ENCODE assay signal across 8 cellular contexts in the genomic region with DNA sequence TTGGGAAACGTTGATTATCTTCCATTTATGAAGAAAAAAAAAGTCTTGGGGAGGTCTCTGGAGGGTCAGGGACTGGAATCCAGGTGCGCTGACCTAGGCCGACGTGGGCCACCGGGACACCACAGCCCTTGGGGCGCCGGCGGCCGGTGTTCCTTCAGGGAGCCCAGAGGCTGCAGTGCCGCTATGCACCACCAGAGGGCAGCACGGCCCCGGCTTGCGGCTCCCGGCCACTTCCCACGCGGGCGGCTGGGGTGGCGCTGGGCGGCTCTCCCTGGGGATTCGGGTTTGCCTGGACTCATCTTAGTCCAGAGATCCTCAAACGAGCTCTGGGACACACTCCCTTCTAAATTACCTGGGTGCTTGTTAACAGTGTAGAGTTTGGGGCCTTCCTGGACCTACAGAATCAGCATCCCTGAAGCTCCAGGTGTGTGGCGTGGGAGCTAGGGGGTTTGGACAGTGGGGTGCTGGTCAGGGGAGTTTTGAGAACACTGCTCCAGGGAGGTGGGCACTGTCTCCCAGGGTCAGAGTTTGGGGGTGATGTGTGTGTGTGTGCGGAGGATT. TPM values are rescaled to one million over a fixed set of nuclear protein-coding genes. Genes with fewer than 3 reads are reported as not detected.
DNase-seq lines count a peak whose midpoint lies in the region; ATAC-seq and TF ChIP-seq lines count a peak whose summit lies in the region.

No MANE protein-coding gene starts in this region.

- H2AK5ac ChIP-seq in neuronal stem cell (ENCODE audit: low read depth, low read length) = peak overlapping the region; percentile 5

- no peak overlapping the region for H2BK15ac ChIP-seq in neuronal stem cell (ENCODE audit: low read length)

- no peak overlapping the region for H2BK12ac ChIP-seq in neuronal stem cell (ENCODE audit: low read length)

- H3K4me2 ChIP-seq in HCT116 (ENCODE audit: low read length) = peak overlapping the region; percentile 67
- H3K4me2 ChIP-seq in neuronal stem cell (ENCODE audit: insufficient read depth, low read length, poor library complexity, severe bottlenecking) = peak overlapping the region; percentile 33

- H4K91ac ChIP-seq in neuronal stem cell (ENCODE audit: low read depth, low read length, poor library complexity) = no peak overlapping the region

- no peak overlapping the region for H3K9ac ChIP-seq in HCT116 (ENCODE audit: low read length)
- H3K9ac ChIP-seq in neuronal stem cell (ENCODE audit: low read depth, low read length, poor library complexity) = no peak overlapping the region

- no peak overlapping the region for H2BK120ac ChIP-seq in neuronal stem cell (ENCODE audit: low read depth, low read length)

- H3K4me1 ChIP-seq in HCT116 (ENCODE audit: control insufficient read depth in 1 of 2, insufficient read depth in 2 of 2, low read length in 2 of 2) = peaks cover 2 to 39% of the 10 kb centered on the region in 2 experiments; a peak in 3 of 4 replicates
- peaks cover 3% of the 10 kb centered on the region; the same call in 1 of the 2 replicates for H3K4me1 ChIP-seq in Panc1 (ENCODE audit: control insufficient read depth, insufficient read depth, low read length)
- H3K4me1 ChIP-seq in neuronal stem cell (ENCODE audit: control insufficient read depth in 2 of 2, insufficient read depth in 1 of 2, low read depth in 1 of 2, low read length in 2 of 2) = peaks cover 0 to 9% of the 10 kb centered on the region in 2 donors
- no peaks in the 10 kb centered on the region for H3K4me1 ChIP-seq in testis

- RAD21 ChIA-PET in HCT116 (lab: Charles Lee; ENCODE audit: low non-redundant PET in 1 of 2, low total read pairs in 2 of 2, uncharacterized antibody in 2 of 2, unreplicated experiment in 2 of 2) = interaction anchor here (1.0 to 2.1 kb wide), 2 partner anchors 331 kb away, joined by 3 to 18 read pairs; no protein-coding TSS in a partner anchor

- H3K4me3 ChIP-seq in HCT116 (replicated peaks in 1 of 2; ENCODE audit: low read depth in 1 of 2, low read length in 2 of 2) (no peak overlapping the region; a peak in 1 of 4 replicates), Panc1 (ENCODE audit: low read depth in 2 of 2, low read length in 2 of 2) (no peak overlapping the region), fibroblast of the aortic adventitia (ENCODE audit: low read depth, low read length) (no peak overlapping the region), neuronal stem cell (ENCODE audit: low read length in 2 of 2) (no peak overlapping the region), testis (no peak overlapping the region)

- H4K20me1 ChIP-seq in HCT116 (ENCODE audit: insufficient read depth) = no peaks in the 10 kb centered on the region

- H2BK5ac ChIP-seq in neuronal stem cell (ENCODE audit: low read length) = no peak overlapping the region

- H3K27ac ChIP-seq in HCT116 (ENCODE audit: low read depth, low read length) (no peak overlapping the region), Panc1 (ENCODE audit: low read length) (no peak overlapping the region), neuronal stem cell (replicated peaks; ENCODE audit: low read length) (no peak overlapping the region), testis (no peak overlapping the region)

- TF ChIP-seq RAD21 in HCT116 (IDR thresholded peaks at IDR 0.05; ENCODE audit: low read depth) = peak; percentile 99

- no peaks in the 10 kb centered on the region for H3K9me2 ChIP-seq in HCT116 (ENCODE audit: insufficient read depth)

- no peaks in the 10 kb centered on the region for H3K79me1 ChIP-seq in neuronal stem cell (ENCODE audit: low read depth, low read length)

- H3K23ac ChIP-seq in neuronal stem cell (ENCODE audit: low read depth, low read length, poor library complexity) = no peak overlapping the region

- no peaks in the 10 kb centered on the region for H3K79me2 ChIP-seq in HCT116 (ENCODE audit: insufficient read depth, low read length)

- no peak overlapping the region for H4K8ac ChIP-seq in neuronal stem cell (ENCODE audit: low read depth, low read length)

- peak overlapping the region; percentile 77 for H3K18ac ChIP-seq in neuronal stem cell (ENCODE audit: low read length)

- H3K9me3 ChIP-seq in HCT116 (ENCODE audit: control insufficient read depth in 1 of 2, insufficient read depth in 1 of 2, low read depth in 1 of 2, low read length in 2 of 2) (no peaks in the 10 kb centered on the region), Panc1 (ENCODE audit: control insufficient read depth, insufficient read depth, low read depth, low read length) (no peaks in the 10 kb centered on the region), neuronal stem cell (replicated peaks in 1 of 2; ENCODE audit: control insufficient read depth in 2 of 2, insufficient read depth in 1 of 2, low read depth in 1 of 2, low read length in 2 of 2) (no peaks in the 10 kb centered on the region), testis (no peaks in the 10 kb centered on the region)

- in situ Hi-C loops in Panc1 (cut with HindIII; ENCODE audit: low pct_unique_long_range_greater_than_20kb, low sequenced_read_pairs) = no loop called here

- BruUV-seq in HCT116 (replicated peaks; lab: Mats Ljungman, UMichigan) (no TSS peak), Panc1 (replicated peaks; lab: Mats Ljungman, UMichigan) (no TSS peak)

- CTCF ChIA-PET in HCT116 (lab: Charles Lee) = interaction anchor here (0.6 to 4.1 kb wide), 11 partner anchors 18 to 440 kb away, joined by 3 to 32 read pairs (median 4); no protein-coding TSS in a partner anchor
- CTCF ChIA-PET in Panc1 (lab: Charles Lee) = interaction anchor here (0.6 to 2.5 kb wide), 3 partner anchors 91 to 331 kb away, joined by 4 to 14 read pairs (median 6); no protein-coding TSS in a partner anchor

- intact Hi-C loops in HCT116 (cut with micrococcal nuclease) = loop anchor here (1.0 kb wide), 5 partner anchors 90 to 330 kb away; no protein-coding TSS in a partner anchor
- intact Hi-C loops in Panc1 (cut with micrococcal nuclease; ENCODE audit: unreplicated experiment) = loop anchor here (1.0 to 10.0 kb wide), 3 partner anchors 92 to 330 kb away; partner anchors contain the start of gene TOX2
- intact Hi-C loops in testis (cut with DNase I; ENCODE audit: low total_unique reads) = loop anchor here (2.0 kb wide), 1 partner anchor 331 kb away; no protein-coding TSS in a partner anchor

- TF ChIP-seq POLR2A in HCT116 (IDR thresholded peaks at IDR 0.05; ENCODE audit: borderline replicate concordance, extremely low read depth, insufficient read depth, insufficient read length) (no peak), testis (IDR thresholded peaks at IDR 0.05) (no peak)

- H3K27me3 ChIP-seq in HCT116 (ENCODE audit: insufficient read depth, low read length) (no peaks in the 10 kb centered on the region), Panc1 (ENCODE audit: control insufficient read depth, insufficient read depth, low read length) (no peaks in the 10 kb centered on the region), neuronal stem cell (ENCODE audit: control insufficient read depth in 3 of 3, insufficient read depth in 3 of 3, low read depth in 1 of 3, low read length in 3 of 3) (peaks cover 0 to 15% (median 0%) of the 10 kb centered on the region in 3 experiments), testis (no peaks in the 10 kb centered on the region)

- DNase-seq in CD1c-positive myeloid dendritic cell (ENCODE audit: extremely low spot score) (peak; percentile 82), HCT116 (ENCODE audit: low read depth, low spot score) (peak; percentile 29), Panc1 (ENCODE audit: low read depth, low spot score) (peak; percentile 27), fibroblast of the aortic adventitia (ENCODE audit: low read depth) (peak; percentile 40), neuronal stem cell (ENCODE audit: low spot score) (peak; percentile 70), testis (peak; percentile 90)
- DNase-seq in activated T-helper 1 cell treated with anti-CD3 and anti-CD28 coated beads, Interleukin-2, amount 50 U/mL, for 16 hours (ENCODE audit: low read depth in 1 of 2, low spot score in 1 of 2) = peak; percentile 72 to 86

- POLR2A ChIA-PET in HCT116 (lab: Charles Lee) (interaction anchor here (0.6 to 0.9 kb wide), 2 partner anchors 292 to 334 kb away, joined by 3 read pairs; partner anchors contain the start of gene SRSF6), Panc1 (lab: Charles Lee) (no interaction called here)

- H3K14ac ChIP-seq in neuronal stem cell (ENCODE audit: low read length) = no peak overlapping the region

- H2AFZ ChIP-seq in HCT116 (ENCODE audit: low read depth, low read length, poor library complexity, severe bottlenecking) (peak overlapping the region; percentile 97), neuronal stem cell (ENCODE audit: low read length) (no peak overlapping the region)

- no peak overlapping the region for H3K4ac ChIP-seq in neuronal stem cell (ENCODE audit: low read length)

- TF ChIP-seq CTCF in HCT116 (IDR thresholded peaks at IDR 0.05 in 2 of 3, conservative IDR thresholded peaks at IDR 0.05 in 1 of 3; ENCODE audit: borderline replicate concordance in 1 of 3, insufficient read depth in 1 of 3, low read depth in 2 of 3, low read length in 2 of 3) = peak; percentile 96 to 99 (median 98)
- TF ChIP-seq CTCF in Panc1 (IDR thresholded peaks at IDR 0.05) = peak; percentile 99
- peak; percentile 95 for TF ChIP-seq CTCF in fibroblast of the aortic adventitia (IDR thresholded peaks at IDR 0.05; ENCODE audit: insufficient read depth, low read length)
- peak; percentile 95 to 100 (median 97) for TF ChIP-seq CTCF in testis (IDR thresholded peaks at IDR 0.05)

- WGBS in neuronal stem cell (ENCODE audit: extremely low coverage in 2 of 2, insufficient read length in 2 of 2, insufficient replicate concordance in 1 of 2), 2 donors = no CpG with 5 or more reads among the region's 23 CpGs
- 7 to 10% methylated on average over 19 to 23 of the region's 23 CpGs for WGBS in testis, 2 donors

- H3K36me3 ChIP-seq in HCT116 (ENCODE audit: control insufficient read depth in 1 of 2, insufficient read depth in 2 of 2, low read length in 2 of 2) (no peaks in the 10 kb centered on the region), Panc1 (ENCODE audit: control insufficient read depth, insufficient read depth, low read length) (no peaks in the 10 kb centered on the region), neuronal stem cell (replicated peaks in 1 of 2; ENCODE audit: control insufficient read depth in 2 of 2, insufficient read depth in 2 of 2, low read length in 2 of 2) (no peaks in the 10 kb centered on the region), testis (ENCODE audit: low read depth, missing control alignments) (no peaks in the 10 kb centered on the region)

- ATAC-seq in HCT116 (peak; percentile 96), Panc1 (peak; percentile 94), HG03280 (IDR thresholded peaks at IDR 0.05; ENCODE audit: unreplicated experiment) (no peak)

TF ChIP-seq in HCT116, 20 proteins besides CTCF, POLR2A, EP300 and RAD21 (continues in another document):
- TF ChIP-seq ZFX (IDR thresholded peaks at IDR 0.05) (no peak), POLR2AphosphoS5 (IDR thresholded peaks at IDR 0.05; ENCODE audit: low read depth, low read length) (no peak)

RNA-seq across cellular contexts. Expression of gene GTSF1L, which starts 23.0 kb away (rescaled TPM):
- not detected for total RNA-seq in HCT116 (2021; ENCODE audit: unreplicated experiment)
- not detected in 2 replicates for polyA plus RNA-seq in HCT116 (2012)
- total RNA-seq in Panc1 (2021; ENCODE audit: unreplicated experiment) = not detected
- not detected for polyA plus RNA-seq in Panc1 (2012; ENCODE audit: insufficient read length)
- total RNA-seq in fibroblast of the aortic adventitia (ENCODE audit: low replicate concordance) = not detected in 2 replicates
- not detected for polyA plus RNA-seq in neuronal stem cell (2013, experiment 1 of 2)
- polyA plus RNA-seq in neuronal stem cell (2013, experiment 2 of 2) = not detected
- total RNA-seq in testis = 100 to 1,000 TPM in 1 of 2 donors, 10 to 100 TPM in 1; 79.2 to 202 TPM
- 244 TPM for polyA plus RNA-seq in testis (ENCODE audit: insufficient read depth, low read depth, low replicate concordance)

Comparison
In these comparisons a context has a peak if more than half of its experiments do, and no peak if none do; other contexts are left out.
1. DNase-seq: peak in every context shown above with its lines; median percentile 90 in testis; 82 in CD1c-positive myeloid dendritic cell; 79 in activated T-helper 1 cell treated with anti-CD3 and anti-CD28 coated beads, Interleukin-2, amount 50 U/mL, for 16 hours; 70 in neuronal stem cell; 40 in fibroblast of the aortic adventitia; 29 in HCT116; 27 in Panc1.
2. RNA of gene GTSF1L, which starts 23.0 kb away (total RNA-seq): 79.2 to 202 TPM in testis; not detected in HCT116 (single experiment), not detected in Panc1 (single experiment) and not detected in fibroblast of the aortic adventitia; every median in the first group is over 10 times any median in the second.
3. Peak in every context shown above with its lines, with median percentiles within 50 percentile points of each other: CTCF ChIP-seq.